16 cellular contexts compared by ENCODE assay signal in genomic region chr1:208614610-208615009, GRCh38.
A peak's percentile ranks its signal among the peaks of the same experiment; 100 is the strongest.
DNase-seq lines count a peak whose midpoint lies in the region; ATAC-seq and TF ChIP-seq lines count a peak whose summit lies in the region.
"Had no signal": no experiment of that assay in that cellular context is flagged by ENCODE, and none has a peak within 500 bp of the region (broad histone marks: within the 10 kb centered on the region; RNA-seq: fewer than 3 reads in every experiment).

No MANE protein-coding gene starts in this region.

- no peak for TF ChIP-seq EP300 in esophagus muscularis mucosa (IDR thresholded peaks at IDR 0.05)

- H3K4me1 ChIP-seq in esophagus muscularis mucosa (no peaks in the 10 kb centered on the region), lower lobe of right lung (no peaks in the 10 kb centered on the region)
- H3K4me1 ChIP-seq: A549, Caco-2 had no signal

- H3K4me3 ChIP-seq in esophagus muscularis mucosa (no peak overlapping the region), lower lobe of right lung (no peak overlapping the region)
- H3K4me3 ChIP-seq: A549; BLaER1 treated with 17β-estradiol and CSF1 and Interleukin-3, amounts not matched to agents 10 nM and 100 nM had no signal

- TF ChIP-seq POLR2A in esophagus muscularis mucosa (IDR thresholded peaks at IDR 0.05; ENCODE audit: low read depth): no peak

- TF ChIP-seq CTCF in esophagus muscularis mucosa (IDR thresholded peaks at IDR 0.05) (no peak), lower lobe of right lung (IDR thresholded peaks at IDR 0.05) (no peak)

- H3K36me3 ChIP-seq in esophagus muscularis mucosa: no peaks in the 10 kb centered on the region
- no peaks in the 10 kb centered on the region for H3K36me3 ChIP-seq in lower lobe of right lung
- H3K36me3 ChIP-seq: BLaER1 treated with 17β-estradiol and CSF1 and Interleukin-3, amounts not matched to agents 10 nM and 100 nM had no signal

- ATAC-seq in lower lobe of right lung (peak; percentile 65 to 74), GM21786 (IDR thresholded peaks at IDR 0.05; ENCODE audit: unreplicated experiment) (no peak)
- ATAC-seq: A549; CD8-positive, alpha-beta T cell had no signal

- no peak overlapping the region for H3K27ac ChIP-seq in esophagus muscularis mucosa (replicated peaks in 1 of 4)
- H3K27ac ChIP-seq in lower lobe of right lung: no peak overlapping the region
- H3K27ac ChIP-seq: 22Rv1; A549; BLaER1 treated with 17β-estradiol and CSF1 and Interleukin-3, amounts not matched to agents 10 nM and 100 nM; C4-2B had no signal

- peaks cover 0 to 19% (median 2%) of the 10 kb centered on the region in 4 donors for H3K9me3 ChIP-seq in esophagus muscularis mucosa
- H3K9me3 ChIP-seq in lower lobe of right lung: peaks cover 4% of the 10 kb centered on the region
- H3K9me3 ChIP-seq: A549, Caco-2 had no signal

- WGBS in esophagus muscularis mucosa: 76% methylated on average over 2 of the region's 2 CpGs

- DNase-seq in DMS79 treated with DMSO at 0.1 percent for 48 hours (lab: John Stamatoyannopoulos, UW) (peak; percentile 15), DMS79 (lab: John Stamatoyannopoulos, UW) (no peak), esophagus muscularis mucosa (ENCODE audit: extremely low spot score) (peak; percentile 26), lower lobe of right lung (no peak)
- DNase-seq in stimulated activated CD4-positive, alpha-beta T cell treated with anti-CD3 and anti-CD28 coated beads, Interleukin-2, amount 100 ng/mL, for 24 hours: no peak
- DNase-seq: AML-193; Caco-2; Calu3; CD4-positive, alpha-beta T cell; CD8-positive, alpha-beta T cell; GF-D8 had no signal

- intact Hi-C loops in esophagus muscularis mucosa (cut with DNase I) (no loop called here), lower lobe of right lung (cut with DNase I) (no loop called here)

- H3K27me3 ChIP-seq in esophagus muscularis mucosa (no peaks in the 10 kb centered on the region), lower lobe of right lung (ENCODE audit: low read depth) (no peaks in the 10 kb centered on the region)
- H3K27me3 ChIP-seq: BLaER1 treated with 17β-estradiol and CSF1 and Interleukin-3, amounts not matched to agents 10 nM and 100 nM had no signal

Comparison
In these comparisons a context has a peak if more than half of its experiments do, and no peak if none do; other contexts are left out.
1. DNase-seq: peak in DMS79 treated with DMSO at 0.1 percent for 48 hours (single experiment) and esophagus muscularis mucosa (single experiment); none in DMS79 (single experiment), lower lobe of right lung (single experiment) and stimulated activated CD4-positive, alpha-beta T cell treated with anti-CD3 and anti-CD28 coated beads, Interleukin-2, amount 100 ng/mL, for 24 hours (0 of 2).